Comparison of ENCODE assay signal across 8 cellular contexts in genomic region chr17:41917192-41917591, GRCh38. TPM values are rescaled to one million over a fixed set of nuclear protein-coding genes. Genes with fewer than 3 reads are reported as not detected.
A peak's percentile ranks its signal among the peaks of the same experiment; 100 is the strongest.
DNase-seq lines count a peak whose midpoint lies in the region; ATAC-seq and TF ChIP-seq lines count a peak whose summit lies in the region.

No MANE protein-coding gene starts in this region.

- no peaks in the 10 kb centered on the region for H3K9me3 ChIP-seq in CD8-positive, alpha-beta memory T cell (ENCODE audit: low read length)
- H3K9me3 ChIP-seq in naive thymus-derived CD4-positive, alpha-beta T cell (ENCODE audit: control insufficient read depth in 2 of 3, low read length in 3 of 3) = no peaks in the 10 kb centered on the region

- TF ChIP-seq CTCF in NB4 (IDR thresholded peaks at IDR 0.05; ENCODE audit: low read depth, low read length) = no peak

- H3K4me1 Mint-ChIP-seq in CD8-positive, alpha-beta memory T cell = peaks cover 37 to 59% (median 42%) of the 10 kb centered on the region in 3 donors
- H3K4me1 Mint-ChIP-seq in naive thymus-derived CD4-positive, alpha-beta T cell = peaks cover 29 to 49% (median 37%) of the 10 kb centered on the region in 7 donors

- intact Hi-C loops in naive thymus-derived CD4-positive, alpha-beta T cell (cut with micrococcal nuclease) = loop anchor here in 1 of 2 donors (5.0 kb wide), 1 partner anchor 265 kb away; the partner anchor contains the start of gene KCNH4

- peak overlapping the region in 6 of 8 donors; percentile 14 to 80 (median 78) for H3K27ac Mint-ChIP-seq in CD8-positive, alpha-beta memory T cell
- peak overlapping the region in 8 of 9 donors; percentile 25 to 97 (median 66) for H3K27ac Mint-ChIP-seq in naive thymus-derived CD4-positive, alpha-beta T cell

- H3K36me3 ChIP-seq in CD8-positive, alpha-beta memory T cell (ENCODE audit: insufficient read depth, low read length) = peaks cover 14% of the 10 kb centered on the region
- H3K36me3 ChIP-seq in naive thymus-derived CD4-positive, alpha-beta T cell (ENCODE audit: control insufficient read depth in 2 of 3, insufficient read depth in 3 of 3, low read length in 3 of 3) = peaks cover 0 to 26% (median 3%) of the 10 kb centered on the region in 3 experiments

- CTCF ChIA-PET in CD8-positive, alpha-beta memory T cell (lab: Charles Lee) = interaction anchor here (1.4 to 2.6 kb wide), 2 partner anchors 13 to 49 kb away, joined by 3 to 8 read pairs; partner anchors contain the start of genes CNP and ODAD4
- CTCF ChIA-PET in naive thymus-derived CD4-positive, alpha-beta T cell (lab: Charles Lee) = no interaction called here

- peak overlapping the region; percentile 86 to 97 (median 91) for H3K4me3 Mint-ChIP-seq in CD8-positive, alpha-beta memory T cell
- H3K4me3 Mint-ChIP-seq in naive thymus-derived CD4-positive, alpha-beta T cell = peak overlapping the region; percentile 84 to 99 (median 89)

- H3K4me1 ChIP-seq in CD8-positive, alpha-beta memory T cell (ENCODE audit: insufficient read depth, low read length) = peaks cover 15% of the 10 kb centered on the region
- H3K4me1 ChIP-seq in naive thymus-derived CD4-positive, alpha-beta T cell (ENCODE audit: control insufficient read depth in 2 of 2, insufficient read depth in 2 of 2, low read length in 2 of 2) = peaks cover 8 to 14% of the 10 kb centered on the region in 2 donors

- H3K27me3 ChIP-seq in CD8-positive, alpha-beta memory T cell (ENCODE audit: insufficient read depth, low read length, poor library complexity, severe bottlenecking) = no peaks in the 10 kb centered on the region
- H3K27me3 ChIP-seq in naive thymus-derived CD4-positive, alpha-beta T cell (ENCODE audit: control insufficient read depth in 2 of 2, insufficient read depth in 2 of 2, low read length in 2 of 2) = no peaks in the 10 kb centered on the region

- no peak overlapping the region for H3K27ac ChIP-seq in CD8-positive, alpha-beta memory T cell (ENCODE audit: low read depth, low read length)
- peak overlapping the region; percentile 79 for H3K27ac ChIP-seq in naive thymus-derived CD4-positive, alpha-beta T cell (ENCODE audit: low read depth, low read length)

- no peak for ATAC-seq in naive thymus-derived CD4-positive, alpha-beta T cell
- ATAC-seq in GM18873 (IDR thresholded peaks at IDR 0.05; ENCODE audit: low FRiP score, unreplicated experiment) = no peak

- TF ChIP-seq POLR2A in NB4 (IDR thresholded peaks at IDR 0.05; ENCODE audit: extremely low read depth, insufficient read length) = no peak

- H3K9me3 Mint-ChIP-seq in CD8-positive, alpha-beta memory T cell = no peaks in the 10 kb centered on the region
- H3K9me3 Mint-ChIP-seq in naive thymus-derived CD4-positive, alpha-beta T cell = no peaks in the 10 kb centered on the region

- POLR2A ChIA-PET in CD8-positive, alpha-beta memory T cell (lab: Charles Lee) = interaction anchor here (1.2 to 2.3 kb wide), 2 partner anchors 13 to 103 kb away, joined by 3 to 15 read pairs; partner anchors contain the start of genes NKIRAS2 and ODAD4
- POLR2A ChIA-PET in naive thymus-derived CD4-positive, alpha-beta T cell (lab: Charles Lee) = interaction anchor here (3.7 kb wide), 1 partner anchor 13 kb away, joined by 47 read pairs; the partner anchor contains the start of gene ODAD4

- no peak for DNase-seq in CD8-positive, alpha-beta memory T cell
- peak; percentile 18 for DNase-seq in NB4 (ENCODE audit: low read depth)
- DNase-seq in dedifferentiated amniotic fluid mesenchymal stem cell (ENCODE audit: extremely low spot score) = peak; percentile 52
- DNase-seq in naive thymus-derived CD4-positive, alpha-beta T cell = no peak
- no peak for DNase-seq in middle frontal gyrus (ENCODE audit: extremely low spot score, low spot score)
- DNase-seq in NCI-H2029 treated with DMSO at 0.1 percent for 48 hours (lab: John Stamatoyannopoulos, UW) = no peak
- DNase-seq in GF-D8 (lab: John Stamatoyannopoulos, UW) = no peak

- H3K27me3 Mint-ChIP-seq in CD8-positive, alpha-beta memory T cell = no peaks in the 10 kb centered on the region
- H3K27me3 Mint-ChIP-seq in naive thymus-derived CD4-positive, alpha-beta T cell = no peaks in the 10 kb centered on the region

- no peak overlapping the region for H3K4me3 ChIP-seq in CD8-positive, alpha-beta memory T cell (ENCODE audit: low read length)
- H3K4me3 ChIP-seq in NB4 (ENCODE audit: low read depth, low read length) = peak overlapping the region; percentile 92
- H3K4me3 ChIP-seq in naive thymus-derived CD4-positive, alpha-beta T cell (ENCODE audit: low read length) = no peak overlapping the region

- H3K36me3 Mint-ChIP-seq in CD8-positive, alpha-beta memory T cell = peaks cover 0 to 43% (median 3%) of the 10 kb centered on the region in 3 donors
- peaks cover 0 to 11% (median 5%) of the 10 kb centered on the region in 5 donors for H3K36me3 Mint-ChIP-seq in naive thymus-derived CD4-positive, alpha-beta T cell

RNA-seq across cellular contexts. Expression of gene ACLY, which starts 1.6 kb away (rescaled TPM):
- total RNA-seq in CD8-positive, alpha-beta memory T cell = 100 to 1,000 TPM; 188 to 189 TPM
- polyA plus RNA-seq in CD8-positive, alpha-beta memory T cell = 70.6 TPM
- 100 to 1,000 TPM in 1 of 5 experiments, 10 to 100 TPM in 4; 59.2 to 154 (median 70.8) TPM for total RNA-seq in naive thymus-derived CD4-positive, alpha-beta T cell
- polyA plus RNA-seq in naive thymus-derived CD4-positive, alpha-beta T cell = 10 to 100 TPM; 42.7 to 51.9 TPM

RNA-seq across cellular contexts. Expression of gene ODAD4, which starts 13.2 kb away (rescaled TPM):
- total RNA-seq in CD8-positive, alpha-beta memory T cell = under 1 TPM; 0.53 to 0.57 TPM
- 0.10 TPM for polyA plus RNA-seq in CD8-positive, alpha-beta memory T cell
- total RNA-seq in naive thymus-derived CD4-positive, alpha-beta T cell = 1 to 10 TPM in 3 of 5 experiments, under 1 TPM in 1, not detected in 1; 0.16 to 4.1 (median 1.6) TPM
- polyA plus RNA-seq in naive thymus-derived CD4-positive, alpha-beta T cell = under 1 TPM; 0.10 to 0.40 TPM

RNA-seq across cellular contexts. Expression of gene CNP, which starts 49.4 kb away (rescaled TPM):
- total RNA-seq in CD8-positive, alpha-beta memory T cell = 10 to 100 TPM; 70.3 to 71.6 TPM
- 35.3 TPM for polyA plus RNA-seq in CD8-positive, alpha-beta memory T cell
- total RNA-seq in naive thymus-derived CD4-positive, alpha-beta T cell = 10 to 100 TPM; 29.6 to 86.3 (median 32.5) TPM
- 10 to 100 TPM; 32.3 to 34.2 TPM for polyA plus RNA-seq in naive thymus-derived CD4-positive, alpha-beta T cell

RNA-seq across cellular contexts. Expression of gene KLHL11, which starts 52.0 kb away (rescaled TPM):
- total RNA-seq in CD8-positive, alpha-beta memory T cell = 10 to 100 TPM; 24.7 to 26.9 TPM
- polyA plus RNA-seq in CD8-positive, alpha-beta memory T cell = 6.4 TPM
- 10 to 100 TPM; 15.2 to 25.9 (median 18.9) TPM for total RNA-seq in naive thymus-derived CD4-positive, alpha-beta T cell
- polyA plus RNA-seq in naive thymus-derived CD4-positive, alpha-beta T cell = 1 to 10 TPM; 6.7 to 7.0 TPM

Comparison
In these comparisons a context has a peak if more than half of its experiments do, and no peak if none do; other contexts are left out.
1. DNase-seq: peak in NB4 (single experiment) and dedifferentiated amniotic fluid mesenchymal stem cell (single experiment); none in CD8-positive, alpha-beta memory T cell (0 of 5), naive thymus-derived CD4-positive, alpha-beta T cell (0 of 9), middle frontal gyrus (single experiment), NCI-H2029 treated with DMSO at 0.1 percent for 48 hours (single experiment) and GF-D8 (single experiment).